In the genomic region with DNA sequence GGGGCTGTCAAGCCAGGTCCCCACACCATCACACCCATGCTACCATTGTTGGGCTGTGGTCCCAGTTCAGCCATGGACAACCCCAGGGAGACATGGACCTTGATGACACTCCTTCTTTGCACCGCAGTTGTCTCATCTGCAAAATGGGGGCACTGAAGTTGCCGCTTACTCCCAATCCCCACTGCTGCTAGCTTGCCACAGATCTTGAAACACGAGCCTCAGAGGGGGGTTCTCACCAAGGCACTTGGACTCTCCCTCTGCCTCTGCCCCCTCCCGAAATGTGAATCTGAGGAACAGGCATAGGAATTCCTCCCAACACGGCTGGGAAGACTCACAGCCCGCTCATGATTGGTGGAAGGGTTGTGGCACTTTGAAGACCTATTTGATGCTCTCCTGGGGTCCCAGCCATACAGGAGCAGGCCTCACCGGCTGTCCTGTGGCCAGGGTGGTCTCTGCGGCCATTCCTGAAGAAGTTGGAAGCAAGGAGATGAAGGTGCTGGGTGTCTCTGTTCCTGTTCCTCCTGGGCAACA, we compare ENCODE assay signal across 1 cellular context.
TF ChIP-seq lines count a peak whose summit lies in the region.

No MANE protein-coding gene starts in this region.

TF ChIP-seq in IMR-90, 13 proteins besides CTCF, POLR2A, EP300 and RAD21 (continued from another document):
- TF ChIP-seq, protein P1, sequence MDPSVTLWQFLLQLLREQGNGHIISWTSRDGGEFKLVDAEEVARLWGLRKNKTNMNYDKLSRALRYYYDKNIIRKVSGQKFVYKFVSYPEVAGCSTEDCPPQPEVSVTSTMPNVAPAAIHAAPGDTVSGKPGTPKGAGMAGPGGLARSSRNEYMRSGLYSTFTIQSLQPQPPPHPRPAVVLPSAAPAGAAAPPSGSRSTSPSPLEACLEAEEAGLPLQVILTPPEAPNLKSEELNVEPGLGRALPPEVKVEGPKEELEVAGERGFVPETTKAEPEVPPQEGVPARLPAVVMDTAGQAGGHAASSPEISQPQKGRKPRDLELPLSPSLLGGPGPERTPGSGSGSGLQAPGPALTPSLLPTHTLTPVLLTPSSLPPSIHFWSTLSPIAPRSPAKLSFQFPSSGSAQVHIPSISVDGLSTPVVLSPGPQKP (IDR thresholded peaks at IDR 0.05; ENCODE audit: borderline replicate concordance, low read depth, low read length): no peak
- TF ChIP-seq NFE2L2 (IDR thresholded peaks at IDR 0.05; ENCODE audit: low read depth, low read length) (no peak), MAFK (IDR thresholded peaks at IDR 0.05; ENCODE audit: low read depth, low read length) (no peak), BHLHE40 (IDR thresholded peaks at IDR 0.05; ENCODE audit: low read depth, low read length) (no peak), MXI1 (IDR thresholded peaks at IDR 0.05; ENCODE audit: borderline replicate concordance, low read depth, low read length) (no peak)
